Comparison of ENCODE assay signal across 11 cellular contexts in the genomic region with DNA sequence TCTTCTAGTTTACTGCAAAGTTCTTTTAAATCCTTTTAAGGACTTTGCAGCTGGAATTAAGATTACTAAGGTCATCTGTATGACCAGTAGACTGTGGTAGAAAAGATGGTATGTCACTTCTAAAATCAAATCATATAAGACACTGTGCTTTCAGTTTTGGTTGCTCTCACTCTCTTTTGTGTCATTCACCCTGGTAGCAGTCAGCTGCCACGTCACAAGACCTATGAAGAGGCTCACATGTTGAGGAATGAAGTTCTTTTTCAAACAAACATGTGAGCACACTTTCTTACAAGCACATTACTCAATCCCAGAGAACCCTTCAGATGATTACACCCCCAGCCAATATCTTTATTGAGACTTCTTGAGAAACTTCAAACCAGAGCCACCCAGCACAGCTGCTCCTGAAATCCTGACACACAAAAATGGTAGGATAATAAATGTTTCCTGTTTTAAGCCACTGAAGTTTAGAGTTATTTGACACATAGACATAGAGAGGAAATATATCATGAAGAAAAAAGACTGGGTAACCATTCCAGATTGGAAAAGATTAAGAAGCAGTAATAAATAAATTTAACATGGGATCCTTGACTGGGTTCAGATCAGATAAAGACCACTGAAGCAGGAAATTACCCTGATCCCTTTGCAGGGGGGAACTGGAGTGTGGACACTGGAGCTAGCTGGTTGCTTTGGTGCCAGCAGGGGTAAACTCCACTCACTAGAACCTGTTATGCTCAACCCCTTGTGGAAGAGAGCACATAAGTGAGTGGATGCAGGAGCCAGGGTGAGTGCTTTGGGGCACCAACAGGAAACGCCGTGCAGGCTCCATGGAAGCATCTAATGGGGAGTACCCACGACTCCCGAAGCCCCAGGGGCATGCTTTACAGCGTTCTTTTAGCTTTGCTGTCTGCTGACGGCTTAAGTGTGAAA.
A peak's percentile ranks its signal among the peaks of the same experiment; 100 is the strongest.
DNase-seq lines count a peak whose midpoint lies in the region; ATAC-seq and TF ChIP-seq lines count a peak whose summit lies in the region.
"Had no signal": no experiment of that assay in that cellular context is flagged by ENCODE, and none has a peak within 500 bp of the region (broad histone marks: within the 10 kb centered on the region; RNA-seq: fewer than 3 reads in every experiment).

No MANE protein-coding gene starts in this region.

- H3K4me3 Mint-ChIP-seq in activated CD8-positive, alpha-beta T cell treated with anti-CD3 and anti-CD28 coated beads for 36 hours = no peak overlapping the region
- H3K4me3 Mint-ChIP-seq in activated CD8-positive, alpha-beta T cell treated with anti-CD3 and anti-CD28 coated beads, Interleukin-2, amount 10 ng/mL, durations not matched to agents 7 days and 5 days = no peak overlapping the region
- H3K4me3 Mint-ChIP-seq in activated CD4-positive, alpha-beta T cell treated with anti-CD3 and anti-CD28 coated beads, Interleukin-2, amount 10 ng/mL, durations not matched to agents 7 days and 5 days = no peak overlapping the region
- H3K4me3 Mint-ChIP-seq: activated naive CD8-positive, alpha-beta T cell treated with anti-CD3 and anti-CD28 coated beads, Interleukin-2, amount 10 ng/mL, durations not matched to agents 7 days and 5 days had no signal

- no peaks in the 10 kb centered on the region for H3K27me3 Mint-ChIP-seq in activated CD8-positive, alpha-beta T cell treated with anti-CD3 and anti-CD28 coated beads for 36 hours
- peaks cover 6% of the 10 kb centered on the region for H3K27me3 Mint-ChIP-seq in activated CD8-positive, alpha-beta T cell treated with anti-CD3 and anti-CD28 coated beads, Interleukin-2, amount 10 ng/mL, durations not matched to agents 7 days and 5 days (ENCODE audit: low read depth)
- peaks cover 2% of the 10 kb centered on the region for H3K27me3 Mint-ChIP-seq in activated CD4-positive, alpha-beta T cell treated with anti-CD3 and anti-CD28 coated beads, Interleukin-2, amount 10 ng/mL, durations not matched to agents 7 days and 5 days

- H3K4me1 Mint-ChIP-seq in activated CD8-positive, alpha-beta T cell treated with anti-CD3 and anti-CD28 coated beads for 36 hours (ENCODE audit: low read depth) = peaks cover 8% of the 10 kb centered on the region
- peaks cover 11% of the 10 kb centered on the region for H3K4me1 Mint-ChIP-seq in activated CD8-positive, alpha-beta T cell treated with anti-CD3 and anti-CD28 coated beads, Interleukin-2, amount 10 ng/mL, durations not matched to agents 7 days and 5 days (ENCODE audit: low read depth)
- peaks cover 14% of the 10 kb centered on the region for H3K4me1 Mint-ChIP-seq in activated CD4-positive, alpha-beta T cell treated with anti-CD3 and anti-CD28 coated beads, Interleukin-2, amount 10 ng/mL, durations not matched to agents 7 days and 5 days

- no peak overlapping the region for H3K27ac Mint-ChIP-seq in activated CD8-positive, alpha-beta T cell treated with anti-CD3 and anti-CD28 coated beads for 36 hours
- H3K27ac Mint-ChIP-seq in activated CD8-positive, alpha-beta T cell treated with anti-CD3 and anti-CD28 coated beads, Interleukin-2, amount 10 ng/mL, durations not matched to agents 7 days and 5 days = no peak overlapping the region
- H3K27ac Mint-ChIP-seq in activated CD4-positive, alpha-beta T cell treated with anti-CD3 and anti-CD28 coated beads, Interleukin-2, amount 10 ng/mL, durations not matched to agents 7 days and 5 days = no peak overlapping the region
- H3K27ac Mint-ChIP-seq: activated naive CD8-positive, alpha-beta T cell treated with anti-CD3 and anti-CD28 coated beads, Interleukin-2, amount 10 ng/mL, durations not matched to agents 7 days and 5 days had no signal

- TF ChIP-seq CTCF in activated CD8-positive, alpha-beta T cell treated with anti-CD3 and anti-CD28 coated beads for 36 hours (IDR thresholded peaks at IDR 0.05) = no peak

- peak; percentile 37 for ATAC-seq in activated CD8-positive, alpha-beta T cell treated with anti-CD3 and anti-CD28 coated beads for 36 hours
- ATAC-seq in activated CD8-positive, alpha-beta T cell treated with anti-CD3 and anti-CD28 coated beads, Interleukin-2, amount 10 ng/mL, durations not matched to agents 7 days and 5 days = no peak
- peak; percentile 63 for ATAC-seq in HG02571 (IDR thresholded peaks at IDR 0.05; ENCODE audit: unreplicated experiment)
- peak; percentile 94 for ATAC-seq in HG03520 (IDR thresholded peaks at IDR 0.05; ENCODE audit: unreplicated experiment)

- no peaks in the 10 kb centered on the region for H3K36me3 Mint-ChIP-seq in activated CD8-positive, alpha-beta T cell treated with anti-CD3 and anti-CD28 coated beads for 36 hours (ENCODE audit: low read depth)
- H3K36me3 Mint-ChIP-seq in activated CD8-positive, alpha-beta T cell treated with anti-CD3 and anti-CD28 coated beads, Interleukin-2, amount 10 ng/mL, durations not matched to agents 7 days and 5 days (ENCODE audit: low read depth) = peaks cover 3% of the 10 kb centered on the region
- H3K36me3 Mint-ChIP-seq in activated CD4-positive, alpha-beta T cell treated with anti-CD3 and anti-CD28 coated beads, Interleukin-2, amount 10 ng/mL, durations not matched to agents 7 days and 5 days (ENCODE audit: low read depth) = no peaks in the 10 kb centered on the region
- H3K36me3 Mint-ChIP-seq: activated naive CD8-positive, alpha-beta T cell treated with anti-CD3 and anti-CD28 coated beads, Interleukin-2, amount 10 ng/mL, durations not matched to agents 7 days and 5 days had no signal

- intact Hi-C loops in activated CD8-positive, alpha-beta T cell treated with anti-CD3 and anti-CD28 coated beads for 36 hours (cut with micrococcal nuclease) = no loop called here

- CTCF ChIA-PET in activated CD8-positive, alpha-beta T cell treated with anti-CD3 and anti-CD28 coated beads for 36 hours (lab: Charles Lee) = interaction anchor here (1.0 kb wide), 1 partner anchor 9 kb away, joined by 3 read pairs; no protein-coding TSS in a partner anchor
- CTCF ChIA-PET in activated CD8-positive, alpha-beta T cell treated with anti-CD3 and anti-CD28 coated beads, Interleukin-2, amount 10 ng/mL, durations not matched to agents 7 days and 5 days (lab: Charles Lee) = no interaction called here
- CTCF ChIA-PET in activated CD4-positive, alpha-beta T cell treated with anti-CD3 and anti-CD28 coated beads, Interleukin-2, amount 10 ng/mL, durations not matched to agents 7 days and 5 days (lab: Charles Lee) = interaction anchor here (0.7 to 1.0 kb wide), 2 partner anchors 16 to 64 kb away, joined by 3 read pairs; a partner anchor contains a TSS

- no peaks in the 10 kb centered on the region for H3K9me3 Mint-ChIP-seq in activated CD8-positive, alpha-beta T cell treated with anti-CD3 and anti-CD28 coated beads for 36 hours
- H3K9me3 Mint-ChIP-seq in activated CD8-positive, alpha-beta T cell treated with anti-CD3 and anti-CD28 coated beads, Interleukin-2, amount 10 ng/mL, durations not matched to agents 7 days and 5 days (ENCODE audit: insufficient read depth) = no peaks in the 10 kb centered on the region
- no peaks in the 10 kb centered on the region for H3K9me3 Mint-ChIP-seq in activated CD4-positive, alpha-beta T cell treated with anti-CD3 and anti-CD28 coated beads, Interleukin-2, amount 10 ng/mL, durations not matched to agents 7 days and 5 days
- H3K9me3 Mint-ChIP-seq: activated naive CD8-positive, alpha-beta T cell treated with anti-CD3 and anti-CD28 coated beads, Interleukin-2, amount 10 ng/mL, durations not matched to agents 7 days and 5 days had no signal

- DNase-seq in activated CD8-positive, alpha-beta T cell treated with anti-CD3 and anti-CD28 coated beads for 36 hours = no peak
- DNase-seq in activated CD8-positive, alpha-beta T cell treated with anti-CD3 and anti-CD28 coated beads, Interleukin-2, amount 10 ng/mL, durations not matched to agents 7 days and 5 days = no peak
- DNase-seq in renal cortical epithelial cell (ENCODE audit: low read depth) = peak; percentile 35
- no peak for DNase-seq in NCI-H187 (lab: John Stamatoyannopoulos, UW)
- no peak for DNase-seq in DMS53 (lab: John Stamatoyannopoulos, UW)
- DNase-seq in activated CD4-positive, alpha-beta T cell treated with anti-CD3 and anti-CD28 coated beads, Interleukin-2, amount 10 ng/mL, durations not matched to agents 7 days and 5 days = no peak
- DNase-seq: activated naive CD8-positive, alpha-beta T cell treated with anti-CD3 and anti-CD28 coated beads, Interleukin-2, amount 10 ng/mL, durations not matched to agents 7 days and 5 days; NCI-H2227 treated with DMSO at 0.1 percent for 48 hours; T-helper 9 cell had no signal

- POLR2A ChIA-PET in activated CD8-positive, alpha-beta T cell treated with anti-CD3 and anti-CD28 coated beads for 36 hours (lab: Charles Lee) = no interaction called here
- POLR2A ChIA-PET in activated CD8-positive, alpha-beta T cell treated with anti-CD3 and anti-CD28 coated beads, Interleukin-2, amount 10 ng/mL, durations not matched to agents 7 days and 5 days (lab: Charles Lee) = no interaction called here
- POLR2A ChIA-PET in activated CD4-positive, alpha-beta T cell treated with anti-CD3 and anti-CD28 coated beads, Interleukin-2, amount 10 ng/mL, durations not matched to agents 7 days and 5 days (lab: Charles Lee) = no interaction called here
